Comparison of ENCODE assay signal across 8 cellular contexts in the genomic region with DNA sequence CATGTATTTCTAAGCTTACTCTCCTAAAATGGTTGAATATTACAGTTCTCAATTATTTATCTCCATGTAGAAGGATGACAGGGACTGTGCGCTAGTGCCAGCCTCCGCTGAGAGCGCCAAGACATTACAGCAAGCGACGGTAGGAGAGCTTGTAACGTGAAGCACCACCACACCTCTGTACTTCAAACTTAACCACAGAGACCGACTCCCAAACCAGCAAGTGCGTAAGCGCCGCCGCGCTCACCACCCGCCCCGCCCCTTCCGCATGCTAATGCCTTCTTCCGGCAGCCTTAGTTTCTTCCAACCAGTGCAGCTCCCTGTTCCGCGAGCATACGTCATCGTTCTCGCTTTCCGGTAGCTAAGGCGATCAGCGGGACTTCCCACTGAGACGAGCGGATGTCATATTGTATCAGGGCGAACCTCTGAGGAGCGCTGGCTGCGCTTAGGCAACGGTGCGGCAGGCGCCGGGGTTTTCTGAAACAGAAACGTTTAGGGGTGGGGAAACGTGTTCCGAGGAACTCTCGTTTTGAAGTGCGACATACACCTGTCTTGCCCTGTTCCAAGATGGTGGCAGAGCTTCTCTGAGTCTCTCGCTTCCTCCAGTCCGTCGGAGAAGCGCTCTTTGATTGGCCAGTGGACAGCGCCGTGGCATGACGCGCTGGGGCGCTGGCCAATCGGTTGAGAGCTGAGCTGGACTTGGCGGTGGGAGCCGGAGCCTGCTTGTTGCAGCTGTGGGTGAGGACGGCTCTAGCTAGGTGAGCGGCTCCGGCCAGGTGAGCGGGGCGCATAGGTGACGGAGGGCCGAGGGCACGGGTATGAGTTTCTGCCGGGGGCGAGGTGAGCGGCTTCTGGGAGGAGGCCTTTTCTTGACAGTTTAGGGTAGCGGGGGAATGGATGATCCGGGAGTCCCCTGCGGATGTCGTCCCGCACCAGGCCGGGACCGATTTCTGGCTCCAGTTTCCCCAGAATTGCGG. TPM values are rescaled to one million over a fixed set of nuclear protein-coding genes. Genes with fewer than 3 reads are reported as not detected.
A peak's percentile ranks its signal among the peaks of the same experiment; 100 is the strongest.
DNase-seq lines count a peak whose midpoint lies in the region; ATAC-seq and TF ChIP-seq lines count a peak whose summit lies in the region.

A gene (plus strand): TSS at position 723 of the 974 bp plus-strand sequence. CDS start 2,896 bp downstream, outside the sequence.

- H3K4me3 Mint-ChIP-seq in T-helper 1 cell treated with Interleukin-12 subunit alpha and Interleukin-12 subunit beta and Interleukin-4 antibody, amounts not matched to agents 30 μg/mL and 1 μg/mL, for 36 hours: peak within 1 kb of the TSS; percentile 99

- TF ChIP-seq CTCF in GM13977 (IDR thresholded peaks at IDR 0.05; ENCODE audit: extremely low read depth, insufficient read depth, missing control alignments) (no peak), heart right ventricle (IDR thresholded peaks at IDR 0.05) (no peak), upper lobe of left lung (IDR thresholded peaks at IDR 0.05) (no peak)

- peaks cover 0 to 48% (median 14%) of the 10 kb centered on the region in 9 donors for H3K4me1 ChIP-seq in heart right ventricle
- H3K4me1 ChIP-seq in upper lobe of left lung: peaks cover 13 to 40% (median 22%) of the 10 kb centered on the region in 4 donors

- intact Hi-C loops in heart right ventricle (cut with DNase I) (loop anchor here in 7 of 10 donors (1.0 to 5.0 kb wide), 6 partner anchors 10 to 220 kb away; a partner anchor contains a TSS), posterior cingulate gyrus (cut with DNase I) (loop anchor here (2.0 kb wide), 1 partner anchor 59 kb away; a partner anchor contains a TSS)

- ATAC-seq in HG02884 (IDR thresholded peaks at IDR 0.05; ENCODE audit: unreplicated experiment): peak; percentile 93
- peak; percentile 98 to 99 (median 99) for ATAC-seq in heart right ventricle
- ATAC-seq in upper lobe of left lung (ENCODE audit: low FRiP score in 2 of 2): peak; percentile 99

- H3K4me3 ChIP-seq in heart right ventricle: peak within 1 kb of the TSS; percentile 50 to 95 (median 79)
- H3K4me3 ChIP-seq in upper lobe of left lung: peak within 1 kb of the TSS; percentile 56 to 75 (median 70)

- 0% methylated on average over 69 of the region's 69 CpGs for WGBS in heart right ventricle, 2 donors
- WGBS in upper lobe of left lung, 2 donors: 0 to 1% methylated on average over 23 to 60 of the region's 69 CpGs

- no peaks in the 10 kb centered on the region for H3K27me3 Mint-ChIP-seq in T-helper 1 cell treated with Interleukin-12 subunit alpha and Interleukin-12 subunit beta and Interleukin-4 antibody, amounts not matched to agents 30 μg/mL and 1 μg/mL, for 36 hours (ENCODE audit: low read depth)

- DNase-seq in GM13977 (ENCODE audit: low spot score) (peak; percentile 90), NCI-H1694 (lab: John Stamatoyannopoulos, UW) (peak; percentile 78), amniotic stem cell (lab: John Stamatoyannopoulos, UW) (peak; percentile 95), heart right ventricle (peak; percentile 95 to 97), posterior cingulate gyrus (peak; percentile 93 to 100 (median 97)), upper lobe of left lung (peak; percentile 98 to 99)

- H3K27ac Mint-ChIP-seq in T-helper 1 cell treated with Interleukin-12 subunit alpha and Interleukin-12 subunit beta and Interleukin-4 antibody, amounts not matched to agents 30 μg/mL and 1 μg/mL, for 36 hours: peak within 1 kb of the TSS; percentile 100

- H3K9me3 Mint-ChIP-seq in T-helper 1 cell treated with Interleukin-12 subunit alpha and Interleukin-12 subunit beta and Interleukin-4 antibody, amounts not matched to agents 30 μg/mL and 1 μg/mL, for 36 hours: no peaks in the 10 kb centered on the region

- peaks cover 0 to 14% (median 10%) of the 10 kb centered on the region in 7 donors for H3K27me3 ChIP-seq in heart right ventricle
- no peaks in the 10 kb centered on the region for H3K27me3 ChIP-seq in upper lobe of left lung

- peak within 1 kb of the TSS; percentile 80 to 100 (median 93) for H3K27ac ChIP-seq in heart right ventricle
- H3K27ac ChIP-seq in upper lobe of left lung: peak within 1 kb of the TSS; percentile 93 to 99 (median 94)

- H3K9me3 ChIP-seq in heart right ventricle (no peaks in the 10 kb centered on the region), upper lobe of left lung (no peaks in the 10 kb centered on the region)

- H3K36me3 Mint-ChIP-seq in T-helper 1 cell treated with Interleukin-12 subunit alpha and Interleukin-12 subunit beta and Interleukin-4 antibody, amounts not matched to agents 30 μg/mL and 1 μg/mL, for 36 hours (ENCODE audit: low read depth): peaks cover 26% of the 10 kb centered on the region

- in situ Hi-C loops in GM13977 (cut with MboI; ENCODE audit: low pct_unique_long_range_greater_than_20kb, low sequenced_read_pairs, unreplicated experiment): no loop called here

- TF ChIP-seq POLR2A in upper lobe of left lung (IDR thresholded peaks at IDR 0.05): peak in 3 of 4 donors; percentile 81 to 91 (median 83)

- H3K36me3 ChIP-seq in heart right ventricle (peaks cover 0 to 31% (median 9%) of the 10 kb centered on the region in 9 donors), upper lobe of left lung (peaks cover 0 to 26% (median 4%) of the 10 kb centered on the region in 4 donors)

- peaks cover 36% of the 10 kb centered on the region for H3K4me1 Mint-ChIP-seq in T-helper 1 cell treated with Interleukin-12 subunit alpha and Interleukin-12 subunit beta and Interleukin-4 antibody, amounts not matched to agents 30 μg/mL and 1 μg/mL, for 36 hours (ENCODE audit: low read depth)

- peak in 1 of 4 donors; percentile 57 for TF ChIP-seq EP300 in upper lobe of left lung (IDR thresholded peaks at IDR 0.05)

RNA-seq across cellular contexts. Expression of the gene that starts here (rescaled TPM):
- total RNA-seq in heart right ventricle (10 to 100 TPM in 9 of 10 donors, 1 to 10 TPM in 1; 7.5 to 20.5 (median 10.9) TPM), upper lobe of left lung (10 to 100 TPM; 21.3 to 74.3 (median 64.2) TPM)
- 10 to 100 TPM in 1 of 2 donors, 1 to 10 TPM in 1; 2.6 to 10.4 TPM for polyA plus RNA-seq in heart right ventricle

Comparison
In these comparisons a context has a peak if more than half of its experiments do, and no peak if none do; other contexts are left out.
1. Peak in every context shown above with its lines: DNase-seq, ATAC-seq, H3K4me3 ChIP-seq and H3K27ac ChIP-seq.